Comparison of ENCODE assay signal across 9 cellular contexts in the genomic region with DNA sequence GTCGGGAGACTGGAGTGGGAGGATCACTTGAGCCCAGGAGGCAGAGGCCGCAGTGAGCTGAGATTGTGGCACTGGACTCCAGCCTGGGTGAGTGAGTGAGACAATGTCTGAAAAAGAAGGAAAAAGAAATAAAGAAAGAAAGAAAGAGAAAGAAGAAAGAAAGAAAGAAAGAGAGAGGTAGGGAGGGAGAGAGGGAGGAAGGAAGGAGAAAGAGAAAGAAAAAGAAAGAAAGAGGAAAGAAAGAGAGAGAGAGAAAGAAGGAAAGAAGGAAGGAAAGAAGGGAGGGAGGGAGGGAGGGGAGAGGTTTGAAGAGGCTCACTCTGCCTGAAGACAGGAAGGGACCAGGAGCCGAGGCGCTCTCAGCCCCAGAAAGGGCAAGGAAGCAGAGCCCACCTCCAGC. TPM values are rescaled to one million over a fixed set of nuclear protein-coding genes. Genes with fewer than 3 reads are reported as not detected.
"Had no signal": no experiment of that assay in that cellular context is flagged by ENCODE, and none has a peak within 500 bp of the region (broad histone marks: within the 10 kb centered on the region; RNA-seq: fewer than 3 reads in every experiment).

No MANE protein-coding gene starts in this region.

- H2AFZ ChIP-seq: GM23248 had no signal

- DNase-seq: GM23248, H9, HCEC 1CT, HFFc6, KG1 had no signal

- H3K9me3 Mint-ChIP-seq: H9, HFFc6, IgD-negative memory B cell had no signal

- H3K9ac ChIP-seq: GM23248 had no signal

- FAIRE-seq: H1, H54 had no signal

- H3K27me3 Mint-ChIP-seq: IgD-negative memory B cell had no signal

- H3K27ac Mint-ChIP-seq: H9, HFFc6, IgD-negative memory B cell had no signal

- H3K4me1 Mint-ChIP-seq: IgD-negative memory B cell had no signal

- H3K4me3 Mint-ChIP-seq: H9, HFFc6, IgD-negative memory B cell had no signal

- H3K27ac ChIP-seq: GM23248, HL-60 had no signal

- H3K4me3 ChIP-seq: GM23248 had no signal

RNA-seq across cellular contexts. Expression of gene TCP10L, which starts 4.8 kb away (rescaled TPM):
- polyA plus RNA-seq: GM23248 had no signal
